In genomic region chr11:114479331-114479730, GRCh38 we compare ENCODE assay signal across 15 cellular contexts.
"Had no signal": no experiment of that assay in that cellular context is flagged by ENCODE, and none has a peak within 500 bp of the region (broad histone marks: within the 10 kb centered on the region; RNA-seq: fewer than 3 reads in every experiment).

No MANE protein-coding gene starts in this region.

- H3K27ac ChIP-seq: brain microvascular endothelial cell, gastroesophageal sphincter, lower lobe of right lung, right atrium auricular region, tibial artery had no signal

- H3K27ac Mint-ChIP-seq: activated naive CD8-positive, alpha-beta T cell; activated T-cell treated with anti-CD3 and anti-CD28 coated beads, Interleukin-2, amount 50 U/mL, for 24 hours; natural killer cell; stimulated activated effector memory CD8-positive, alpha-beta T cell treated with anti-CD3 and anti-CD28 coated beads, Interleukin-12 subunit alpha, Interleukin-12 subunit beta, amount 100 ng/mL, for 72 hours; T-helper 17 cell had no signal

- H3K4me1 ChIP-seq: lower lobe of right lung, right atrium auricular region, tibial artery had no signal

- H3K4me3 ChIP-seq: gastroesophageal sphincter, lower lobe of right lung, mucosa of descending colon, right atrium auricular region, tibial artery had no signal

- H3K4me3 Mint-ChIP-seq: activated naive CD8-positive, alpha-beta T cell; activated T-cell treated with anti-CD3 and anti-CD28 coated beads, Interleukin-2, amount 50 U/mL, for 24 hours; natural killer cell; stimulated activated effector memory CD8-positive, alpha-beta T cell treated with anti-CD3 and anti-CD28 coated beads, Interleukin-12 subunit alpha, Interleukin-12 subunit beta, amount 100 ng/mL, for 72 hours; T-helper 17 cell had no signal

- H3K36me3 ChIP-seq: brain microvascular endothelial cell, gastroesophageal sphincter, lower lobe of right lung, right atrium auricular region, tibial artery had no signal

- ATAC-seq: activated CD4-positive, CD25-positive, alpha-beta regulatory T cell treated with anti-CD3 and anti-CD28 coated beads, Interleukin-2, amount 50 U/mL, for 24 hours; gastroesophageal sphincter; lower lobe of right lung; natural killer cell; stimulated activated effector memory CD8-positive, alpha-beta T cell treated with anti-CD3 and anti-CD28 coated beads, Interleukin-12 subunit alpha, Interleukin-12 subunit beta, amount 100 ng/mL, for 72 hours; T-helper 17 cell had no signal

- H3K9me3 Mint-ChIP-seq: activated T-cell treated with anti-CD3 and anti-CD28 coated beads, Interleukin-2, amount 50 U/mL, for 24 hours; natural killer cell; stimulated activated effector memory CD8-positive, alpha-beta T cell treated with anti-CD3 and anti-CD28 coated beads, Interleukin-12 subunit alpha, Interleukin-12 subunit beta, amount 100 ng/mL, for 72 hours had no signal

- H3K27me3 ChIP-seq: brain microvascular endothelial cell, gastroesophageal sphincter, right atrium auricular region, tibial artery had no signal

- H3K27me3 Mint-ChIP-seq: T-helper 17 cell had no signal

- H3K4me1 Mint-ChIP-seq: natural killer cell; stimulated activated effector memory CD8-positive, alpha-beta T cell treated with anti-CD3 and anti-CD28 coated beads, Interleukin-12 subunit alpha, Interleukin-12 subunit beta, amount 100 ng/mL, for 72 hours; T-helper 17 cell had no signal

- H3K36me3 Mint-ChIP-seq: natural killer cell; stimulated activated effector memory CD8-positive, alpha-beta T cell treated with anti-CD3 and anti-CD28 coated beads, Interleukin-12 subunit alpha, Interleukin-12 subunit beta, amount 100 ng/mL, for 72 hours had no signal

- H3K9me3 ChIP-seq: gastroesophageal sphincter, lower lobe of right lung, mucosa of descending colon, right atrium auricular region, tibial artery had no signal

- DNase-seq: activated effector memory CD4-positive, alpha-beta T cell treated with anti-CD3 and anti-CD28 coated beads, Interleukin-2, amount 50 U/mL, for 16 hours; activated T-cell treated with anti-CD3 and anti-CD28 coated beads, Interleukin-2, amount 50 U/mL, for 24 hours; amygdala; brain microvascular endothelial cell; lower lobe of right lung; mucosa of descending colon; natural killer cell; nucleus accumbens; T-helper 17 cell; tibial artery had no signal
